In genomic region chr18:9069482-9070059, GRCh38 we compare ENCODE assay signal across 12 cellular contexts. TPM values are rescaled to one million over a fixed set of nuclear protein-coding genes. Genes with fewer than 3 reads are reported as not detected.
A peak's percentile ranks its signal among the peaks of the same experiment; 100 is the strongest.
DNase-seq lines count a peak whose midpoint lies in the region; ATAC-seq, FAIRE-seq and TF ChIP-seq lines count a peak whose summit lies in the region.
"Had no signal": no experiment of that assay in that cellular context is flagged by ENCODE, and none has a peak within 500 bp of the region (broad histone marks: within the 10 kb centered on the region; RNA-seq: fewer than 3 reads in every experiment).

No MANE protein-coding gene starts in this region.

- no peaks in the 10 kb centered on the region for H3K9me1 ChIP-seq in K562 (ENCODE audit: control insufficient read depth, insufficient read depth, low read length)

- no peak overlapping the region for H3K4me2 ChIP-seq in K562 (ENCODE audit: insufficient read depth, low read length)

- no peaks in the 10 kb centered on the region for H4K20me1 ChIP-seq in K562 (replicated peaks; ENCODE audit: control insufficient read depth, insufficient read depth, low read length)

- ATAC-seq in K562 (no peak), HG02970 (IDR thresholded peaks at IDR 0.05; ENCODE audit: low FRiP score, unreplicated experiment) (no peak), GM18519 (IDR thresholded peaks at IDR 0.05; ENCODE audit: low FRiP score, unreplicated experiment) (no peak)
- no peak for ATAC-seq in stimulated activated effector memory CD8-positive, alpha-beta T cell treated with anti-CD3 and anti-CD28 coated beads, Interleukin-12 subunit alpha, Interleukin-12 subunit beta, amount 100 ng/mL, for 72 hours

- peaks cover 27% of the 10 kb centered on the region for H3K4me1 Mint-ChIP-seq in activated CD4-positive, alpha-beta T cell treated with anti-CD3 and anti-CD28 coated beads, Interleukin-2, amount 10 ng/mL, durations not matched to agents 24 days and 14 days
- H3K4me1 Mint-ChIP-seq in stimulated activated effector memory CD8-positive, alpha-beta T cell treated with anti-CD3 and anti-CD28 coated beads, Interleukin-12 subunit alpha, Interleukin-12 subunit beta, amount 100 ng/mL, for 72 hours: peaks cover 48% of the 10 kb centered on the region

- no peak for DNase-seq in activated CD4-positive, alpha-beta T cell treated with anti-CD3 and anti-CD28 coated beads, Interleukin-2, amount 10 ng/mL, durations not matched to agents 24 days and 14 days
- DNase-seq in activated CD4-positive, alpha-beta T cell treated with anti-CD3 and anti-CD28 coated beads for 48 hours: no peak
- DNase-seq in Kasumi-1 (lab: John Stamatoyannopoulos, UW): peak; percentile 15 to 37
- peak in 1 of 4 experiments; percentile 4 for DNase-seq in K562 (ENCODE audit: extremely low read depth in 1 of 4, low spot score in 3 of 4)
- no peak for DNase-seq in stimulated activated effector memory CD8-positive, alpha-beta T cell treated with anti-CD3 and anti-CD28 coated beads, Interleukin-12 subunit alpha, Interleukin-12 subunit beta, amount 100 ng/mL, for 72 hours (ENCODE audit: low spot score in 2 of 2)
- DNase-seq in esophagus squamous epithelium (lab: John Stamatoyannopoulos, UW): no peak
- DNase-seq: activated CD4-positive, CD25-positive, alpha-beta regulatory T cell; cerebellar nuclear complex; NCI-H1694 treated with DMSO at 0.1 percent for 48 hours; nephron progenitor cell had no signal

- TF ChIP-seq POLR2A in K562 (conservative IDR thresholded peaks at IDR 0.05): no peak
- TF ChIP-seq POLR2A in esophagus squamous epithelium (IDR thresholded peaks at IDR 0.05): no peak

- intact Hi-C loops in activated CD4-positive, alpha-beta T cell treated with anti-CD3 and anti-CD28 coated beads, Interleukin-2, amount 10 ng/mL, durations not matched to agents 24 days and 14 days (cut with micrococcal nuclease): loop anchor here (5.0 kb wide), 1 partner anchor 263 kb away; the partner anchor contains the start of gene TWSG1
- intact Hi-C loops in K562 (cut with micrococcal nuclease) (loop anchor here (10.0 kb wide), 1 partner anchor 265 kb away; the partner anchor contains the start of gene TWSG1), esophagus squamous epithelium (cut with DNase I) (loop anchor here (10.0 kb wide), 1 partner anchor 75 kb away; no protein-coding TSS in a partner anchor)

- H3K9me3 Mint-ChIP-seq in activated CD4-positive, alpha-beta T cell treated with anti-CD3 and anti-CD28 coated beads, Interleukin-2, amount 10 ng/mL, durations not matched to agents 24 days and 14 days: no peaks in the 10 kb centered on the region
- H3K9me3 Mint-ChIP-seq in stimulated activated effector memory CD8-positive, alpha-beta T cell treated with anti-CD3 and anti-CD28 coated beads, Interleukin-12 subunit alpha, Interleukin-12 subunit beta, amount 100 ng/mL, for 72 hours: no peaks in the 10 kb centered on the region
- H3K9me3 Mint-ChIP-seq: nephron progenitor cell had no signal

- in situ Hi-C loops in K562 (cut with MboI): loop anchor here (5.0 to 10.0 kb wide), 2 partner anchors 78 to 265 kb away; partner anchors contain the start of gene TWSG1

- WGBS in K562 (ENCODE audit: insufficient coverage, low coverage, missing lambda C conversion rate): 57% methylated on average over 12 of the region's 12 CpGs
- WGBS in esophagus squamous epithelium, 2 donors: 33 to 39% methylated on average over 11 to 12 of the region's 12 CpGs

- H3K79me2 ChIP-seq in K562 (ENCODE audit: control insufficient read depth, insufficient read depth, low read length): no peaks in the 10 kb centered on the region

- FAIRE-seq in K562 (lab: Jason Lieb, UNC): no peak

- no peak for TF ChIP-seq CTCF in K562 (IDR thresholded peaks at IDR 0.05 in 2 of 3, conservative IDR thresholded peaks at IDR 0.05 in 1 of 3; ENCODE audit: insufficient read depth in 2 of 3, low read depth in 1 of 3, low read length in 3 of 3)
- TF ChIP-seq CTCF in esophagus squamous epithelium (IDR thresholded peaks at IDR 0.05): no peak

- no peak for TF ChIP-seq RAD21 in K562 (CRISPR knock-in tag; conservative IDR thresholded peaks at IDR 0.05 in 1 of 2, IDR thresholded peaks at IDR 0.05 in 1 of 2)

- peak overlapping the region; percentile 66 for H2AFZ ChIP-seq in K562 (ENCODE audit: low read depth, low read length)

- H3K4me3 Mint-ChIP-seq in activated CD4-positive, alpha-beta T cell treated with anti-CD3 and anti-CD28 coated beads, Interleukin-2, amount 10 ng/mL, durations not matched to agents 24 days and 14 days: no peak overlapping the region
- H3K4me3 Mint-ChIP-seq in stimulated activated effector memory CD8-positive, alpha-beta T cell treated with anti-CD3 and anti-CD28 coated beads, Interleukin-12 subunit alpha, Interleukin-12 subunit beta, amount 100 ng/mL, for 72 hours: no peak overlapping the region
- H3K4me3 Mint-ChIP-seq: nephron progenitor cell had no signal

- peaks cover 0 to 10% of the 10 kb centered on the region in 2 experiments; a peak in 3 of 5 replicates for H3K4me1 ChIP-seq in K562 (replicated peaks in 1 of 2; ENCODE audit: control insufficient read depth in 2 of 2, insufficient read depth in 2 of 2, low read length in 2 of 2)
- H3K4me1 ChIP-seq in esophagus squamous epithelium: peaks cover 0 to 26% (median 21%) of the 10 kb centered on the region in 3 donors

- H3K36me3 Mint-ChIP-seq in activated CD4-positive, alpha-beta T cell treated with anti-CD3 and anti-CD28 coated beads, Interleukin-2, amount 10 ng/mL, durations not matched to agents 24 days and 14 days (ENCODE audit: low read depth): peaks cover 2% of the 10 kb centered on the region
- H3K36me3 Mint-ChIP-seq in stimulated activated effector memory CD8-positive, alpha-beta T cell treated with anti-CD3 and anti-CD28 coated beads, Interleukin-12 subunit alpha, Interleukin-12 subunit beta, amount 100 ng/mL, for 72 hours: peaks cover 22% of the 10 kb centered on the region

- H3K9me3 ChIP-seq in K562 (replicated peaks; ENCODE audit: control insufficient read depth, insufficient read depth, low read depth, low read length) (no peaks in the 10 kb centered on the region), esophagus squamous epithelium (no peaks in the 10 kb centered on the region)

- H3K27ac Mint-ChIP-seq in activated CD4-positive, alpha-beta T cell treated with anti-CD3 and anti-CD28 coated beads, Interleukin-2, amount 10 ng/mL, durations not matched to agents 24 days and 14 days: peak overlapping the region; percentile 59
- H3K27ac Mint-ChIP-seq in stimulated activated effector memory CD8-positive, alpha-beta T cell treated with anti-CD3 and anti-CD28 coated beads, Interleukin-12 subunit alpha, Interleukin-12 subunit beta, amount 100 ng/mL, for 72 hours: peak overlapping the region; percentile 53
- H3K27ac Mint-ChIP-seq: nephron progenitor cell had no signal

- no peaks in the 10 kb centered on the region for H3K27me3 Mint-ChIP-seq in activated CD4-positive, alpha-beta T cell treated with anti-CD3 and anti-CD28 coated beads, Interleukin-2, amount 10 ng/mL, durations not matched to agents 24 days and 14 days

- CTCF ChIA-PET in K562 (lab: Yijun Ruan, JAX; ENCODE audit: low intra/inter-chr PET ratio): interaction anchor here (0.7 kb wide), 1 partner anchor 347 kb away, joined by 3 read pairs; no protein-coding TSS in a partner anchor

- H3K36me3 ChIP-seq in K562 (ENCODE audit: control insufficient read depth, insufficient read depth, low read length): no peaks in the 10 kb centered on the region
- H3K36me3 ChIP-seq in esophagus squamous epithelium: no peaks in the 10 kb centered on the region

- no peak for TF ChIP-seq EP300 in K562 (IDR thresholded peaks at IDR 0.05; ENCODE audit: low read length)

- H3K9ac ChIP-seq in K562 (ENCODE audit: insufficient read depth in 1 of 2, low read depth in 2 of 2, low read length in 2 of 2): 0 out of 4 replicates have a peak overlapping the region, but pooled peaks of 1 of the 2 experiments have one; percentile 53

- no TSS peak for BruUV-seq in K562 (replicated peaks; lab: Mats Ljungman, UMichigan)

- H3K4me3 ChIP-seq in K562: no peak overlapping the region
- H3K4me3 ChIP-seq in esophagus squamous epithelium: no peak overlapping the region

- POLR2A ChIA-PET in K562 (lab: Yijun Ruan, JAX): no interaction called here

- H3K27ac ChIP-seq in K562 (ENCODE audit: extremely low read depth, low read depth, low read length): no peak overlapping the region
- peak overlapping the region in 2 of 4 donors; percentile 13 to 45 for H3K27ac ChIP-seq in esophagus squamous epithelium

- H3K27me3 ChIP-seq in K562 (ENCODE audit: control insufficient read depth in 2 of 2, insufficient read depth in 2 of 2, low read length in 2 of 2) (no peaks in the 10 kb centered on the region), esophagus squamous epithelium (no peaks in the 10 kb centered on the region)

RNA-seq across cellular contexts. Expression of gene NDUFV2, which starts 32.9 kb away (rescaled TPM):
- total RNA-seq in activated CD4-positive, alpha-beta T cell treated with anti-CD3 and anti-CD28 coated beads, Interleukin-2, amount 10 ng/mL, durations not matched to agents 24 days and 14 days: 357 and 360 TPM in 2 replicates
- total RNA-seq in K562 (2011; cell fraction: chromatin; rRNA removed; ENCODE audit: low replicate concordance): 122 and 367 TPM in 2 replicates
- 101 and 132 TPM in 2 replicates for total RNA-seq in K562 (2011; cell fraction: nucleolus; rRNA removed)
- total RNA-seq in K562 (2011; cell fraction: nucleoplasm; rRNA removed): 250 and 347 TPM in 2 replicates
- total RNA-seq in K562 (2014; rRNA removed): 213 and 332 TPM in 2 replicates
- total RNA-seq in K562 (2014; rRNA removed; fragmentation: Illumina TruSeq; extraction: Trizol): 378 and 409 TPM in 2 replicates
- 341 and 397 TPM in 2 replicates for total RNA-seq in K562 (2015; rRNA removed; fragmentation: Illumina TruSeq; extraction: Trizol)
- 302 and 312 TPM in 2 replicates for total RNA-seq in K562 (2021)
- polyA plus RNA-seq in K562 (2011; rRNA removed): 451 and 487 TPM in 2 replicates
- 117 and 214 TPM in 2 replicates for polyA plus RNA-seq in K562 (2011; cell fraction: cytosol; rRNA removed)
- 97.9 and 211 TPM in 2 replicates for polyA plus RNA-seq in K562 (2011; cell fraction: nucleus; rRNA removed)
- polyA plus RNA-seq in K562 (2012): 263 and 279 TPM in 2 replicates
- 354 and 361 TPM in 2 replicates for polyA plus RNA-seq in K562 (2014; fragmentation: Illumina TruSeq; extraction: Trizol)
- 100 to 1,000 TPM; 384 to 550 TPM for polyA plus RNA-seq in K562 (2014; fragmentation: Nextera tagmentation; extraction: Ambion mirVana)
- polyA plus RNA-seq in K562 (2014; rRNA removed): 389 and 437 TPM in 2 replicates
- 148 and 223 TPM in 2 replicates for polyA minus RNA-seq in K562 (2011; rRNA and poly(A)+ RNA removed)
- polyA minus RNA-seq in K562 (2011; cell fraction: cytosol; rRNA and poly(A)+ RNA removed): 44.6 and 66.0 TPM in 2 replicates
- 155 and 334 TPM in 2 replicates for polyA minus RNA-seq in K562 (2011; cell fraction: nucleus; rRNA and poly(A)+ RNA removed)
- total RNA-seq in esophagus squamous epithelium: 100 to 1,000 TPM in 3 of 4 donors, 10 to 100 TPM in 1; 96.5 to 150 (median 110) TPM

Comparison
In these comparisons a context has a peak if more than half of its experiments do, and no peak if none do; other contexts are left out.
1. DNase-seq: peak in Kasumi-1 (2 of 2); none in activated CD4-positive, alpha-beta T cell treated with anti-CD3 and anti-CD28 coated beads, Interleukin-2, amount 10 ng/mL, durations not matched to agents 24 days and 14 days (single experiment), activated CD4-positive, alpha-beta T cell treated with anti-CD3 and anti-CD28 coated beads for 48 hours (single experiment), stimulated activated effector memory CD8-positive, alpha-beta T cell treated with anti-CD3 and anti-CD28 coated beads, Interleukin-12 subunit alpha, Interleukin-12 subunit beta, amount 100 ng/mL, for 72 hours (0 of 2) and esophagus squamous epithelium (single experiment).